23 cellular contexts compared by ENCODE assay signal in genomic region chrX:152845618-152846240, GRCh38.
"Had no signal": no experiment of that assay in that cellular context is flagged by ENCODE, and none has a peak within 500 bp of the region (broad histone marks: within the 10 kb centered on the region; RNA-seq: fewer than 3 reads in every experiment).

No MANE protein-coding gene starts in this region.

- ATAC-seq: esophagus mucosa; gastrocnemius medialis; left ventricle myocardium superior; lower lobe of right lung; natural killer cell; psoas muscle; stimulated activated naive B cell treated with anti-CD40 and anti-IgM and Interleukin-4, amounts not matched to agents 10 μg/mL and 1 μg/mL and 100 μg/mL, for 72 hours had no signal

- DNase-seq: dorsolateral prefrontal cortex; effector CD4-positive, alpha-beta T cell; foreskin fibroblast; gastrocnemius medialis; head of caudate nucleus; left ventricle myocardium superior; lower lobe of right lung; natural killer cell; occipital lobe; ovary; psoas muscle; right cardiac atrium; spleen; stimulated activated CD4-positive, alpha-beta T cell treated with anti-CD3 and anti-CD28 coated beads, Interleukin-4, amount 100 ng/mL, for 4 hours; stimulated activated naive B cell treated with anti-CD40 and anti-IgM and Interleukin-4, amounts not matched to agents 10 μg/mL and 1 μg/mL and 100 μg/mL, for 72 hours; upper lobe of left lung had no signal

- H3K27ac ChIP-seq: dorsolateral prefrontal cortex, epithelial cell of prostate, gastrocnemius medialis, lower lobe of right lung, ovary, psoas muscle, skin epidermis, spleen, thoracic aorta, tibial nerve, upper lobe of left lung had no signal

- H3K4me3 ChIP-seq: dorsolateral prefrontal cortex, gastrocnemius medialis, lower lobe of right lung, ovary, psoas muscle, skin epidermis, spleen, thoracic aorta, tibial nerve, upper lobe of left lung had no signal

- FAIRE-seq: keratinocyte, urothelium cell line had no signal

- H3K36me3 ChIP-seq: gastrocnemius medialis, ovary had no signal

- H3K27me3 ChIP-seq: gastrocnemius medialis, ovary, spleen, tibial nerve, upper lobe of left lung had no signal

- H3K4me1 ChIP-seq: gastrocnemius medialis, lower lobe of right lung, psoas muscle, spleen, tibial nerve, upper lobe of left lung had no signal

- H3K9me3 ChIP-seq: gastrocnemius medialis, lower lobe of right lung, ovary, psoas muscle, spleen, thoracic aorta, tibial nerve, upper lobe of left lung had no signal
